ENCODE assay signal across 14 cellular contexts in genomic region chr11:126352163-126352562, GRCh38.
A peak's percentile ranks its signal among the peaks of the same experiment; 100 is the strongest.
DNase-seq lines count a peak whose midpoint lies in the region; ATAC-seq and TF ChIP-seq lines count a peak whose summit lies in the region.
"Had no signal": no experiment of that assay in that cellular context is flagged by ENCODE, and none has a peak within 500 bp of the region (broad histone marks: within the 10 kb centered on the region; RNA-seq: fewer than 3 reads in every experiment).

No MANE protein-coding gene starts in this region.

- peak overlapping the region; percentile 97 for H3K4me2 ChIP-seq in Loucy (ENCODE audit: low read depth, low read length, poor library complexity, severe bottlenecking)

- H2AFZ ChIP-seq in Loucy (ENCODE audit: low read length), result no peak overlapping the region

- peaks cover 89% of the 10 kb centered on the region for H3K79me2 ChIP-seq in Loucy (ENCODE audit: insufficient read depth, low read length)

- no peaks in the 10 kb centered on the region for H3F3A ChIP-seq in Loucy (ENCODE audit: low read depth)

- no peak for DNase-seq in activated T-cell treated with anti-CD3 and anti-CD28 coated beads, Interleukin-2, amount 50 U/mL, for 24 hours
- DNase-seq in activated T-cell treated with anti-CD3 and anti-CD28 coated beads for 4 hours (no peak), DMS114 treated with DMSO at 0.1 percent for 48 hours (lab: John Stamatoyannopoulos, UW; ENCODE audit: unreplicated experiment) (no peak), NCI-H446 treated with DMSO at 0.1 percent for 48 hours (lab: John Stamatoyannopoulos, UW) (no peak)
- no peak for DNase-seq in effector memory CD8-positive, alpha-beta T cell
- DNase-seq: activated CD4-positive, alpha-beta T cell treated with anti-CD3 and anti-CD28 coated beads, Interleukin-2, amount 50 U/mL, for 48 hours; mesendoderm; NCI-H2171; stimulated activated CD4-positive, alpha-beta T cell treated with anti-CD3 and anti-CD28 coated beads, Interleukin-12 subunit alpha, Interleukin-12 subunit beta, amount 100 ng/mL, for 4 hours; upper lobe of left lung had no signal

- H3K4me1 ChIP-seq in Loucy (ENCODE audit: insufficient read depth, low read length, poor library complexity, severe bottlenecking), result peaks cover 69% of the 10 kb centered on the region

- peaks cover 26% of the 10 kb centered on the region for H4K20me1 ChIP-seq in Loucy (ENCODE audit: insufficient read depth, low read length, poor library complexity, severe bottlenecking)

- peak overlapping the region; percentile 85 for H3K4me3 ChIP-seq in Loucy (ENCODE audit: low read length, poor library complexity, severe bottlenecking)
- H3K4me3 ChIP-seq: upper lobe of left lung had no signal

- peak overlapping the region; percentile 79 for H3K27ac Mint-ChIP-seq in activated T-cell treated with anti-CD3 and anti-CD28 coated beads, Interleukin-2, amount 50 U/mL, for 24 hours
- H3K27ac Mint-ChIP-seq in effector memory CD8-positive, alpha-beta T cell, result peak overlapping the region; percentile 7 to 74
- H3K27ac Mint-ChIP-seq in stimulated activated memory B cell treated with anti-CD40 and anti-IgM and Interleukin-4, amounts not matched to agents 10 μg/mL and 1 μg/mL and 100 μg/mL, for 72 hours, result peak overlapping the region; percentile 48

- peaks cover 54% of the 10 kb centered on the region for H3K4me1 Mint-ChIP-seq in activated T-cell treated with anti-CD3 and anti-CD28 coated beads, Interleukin-2, amount 50 U/mL, for 24 hours (ENCODE audit: low read depth)
- peaks cover 24 to 32% of the 10 kb centered on the region in 2 donors for H3K4me1 Mint-ChIP-seq in effector memory CD8-positive, alpha-beta T cell (ENCODE audit: low read depth in 2 of 2)
- peaks cover 20% of the 10 kb centered on the region for H3K4me1 Mint-ChIP-seq in stimulated activated memory B cell treated with anti-CD40 and anti-IgM and Interleukin-4, amounts not matched to agents 10 μg/mL and 1 μg/mL and 100 μg/mL, for 72 hours

- H3K27me3 Mint-ChIP-seq in activated T-cell treated with anti-CD3 and anti-CD28 coated beads, Interleukin-2, amount 50 U/mL, for 24 hours, result no peaks in the 10 kb centered on the region
- H3K27me3 Mint-ChIP-seq in effector memory CD8-positive, alpha-beta T cell, result no peaks in the 10 kb centered on the region
- no peaks in the 10 kb centered on the region for H3K27me3 Mint-ChIP-seq in stimulated activated memory B cell treated with anti-CD40 and anti-IgM and Interleukin-4, amounts not matched to agents 10 μg/mL and 1 μg/mL and 100 μg/mL, for 72 hours
- H3K27me3 Mint-ChIP-seq: activated naive CD4-positive, alpha-beta T cell treated with anti-CD3 and anti-CD28 coated beads, Interleukin-2, amount 50 U/mL, for 24 hours had no signal

- no peak for TF ChIP-seq CTCF in Loucy (conservative IDR thresholded peaks at IDR 0.05; ENCODE audit: low read length)

- H3K27me3 ChIP-seq in Loucy (ENCODE audit: insufficient read depth, low read length, poor library complexity, severe bottlenecking), result no peaks in the 10 kb centered on the region
- H3K27me3 ChIP-seq: upper lobe of left lung had no signal

- no peaks in the 10 kb centered on the region for H3K9me2 ChIP-seq in Loucy (replicated peaks; ENCODE audit: low read depth, low read length)

- H3K9ac ChIP-seq in Loucy (ENCODE audit: low read depth, low read length, poor library complexity, severe bottlenecking), result peak overlapping the region; percentile 99

- H3K9me3 ChIP-seq in Loucy (ENCODE audit: insufficient read depth, low read depth, low read length), result no peaks in the 10 kb centered on the region
- H3K9me3 ChIP-seq: upper lobe of left lung had no signal

- peaks cover 5% of the 10 kb centered on the region; the same call in 1 of the 2 replicates for H3K36me3 ChIP-seq in Loucy (ENCODE audit: insufficient read depth, low read length)

- H3K9me3 Mint-ChIP-seq in activated T-cell treated with anti-CD3 and anti-CD28 coated beads, Interleukin-2, amount 50 U/mL, for 24 hours, result no peaks in the 10 kb centered on the region
- H3K9me3 Mint-ChIP-seq in effector memory CD8-positive, alpha-beta T cell, result no peaks in the 10 kb centered on the region
- H3K9me3 Mint-ChIP-seq in stimulated activated memory B cell treated with anti-CD40 and anti-IgM and Interleukin-4, amounts not matched to agents 10 μg/mL and 1 μg/mL and 100 μg/mL, for 72 hours, result no peaks in the 10 kb centered on the region
- H3K9me3 Mint-ChIP-seq: activated naive CD4-positive, alpha-beta T cell treated with anti-CD3 and anti-CD28 coated beads, Interleukin-2, amount 50 U/mL, for 24 hours had no signal

- no peak for ATAC-seq in effector memory CD8-positive, alpha-beta T cell (replicated peaks)
- ATAC-seq in stimulated activated memory B cell treated with anti-CD40 and anti-IgM and Interleukin-4, amounts not matched to agents 10 μg/mL and 1 μg/mL and 100 μg/mL, for 72 hours, result no peak
- ATAC-seq in GM21619 (IDR thresholded peaks at IDR 0.05; ENCODE audit: unreplicated experiment), result no peak

- no peak overlapping the region for H3K4me3 Mint-ChIP-seq in activated T-cell treated with anti-CD3 and anti-CD28 coated beads, Interleukin-2, amount 50 U/mL, for 24 hours
- H3K4me3 Mint-ChIP-seq in effector memory CD8-positive, alpha-beta T cell, result no peak overlapping the region
- H3K4me3 Mint-ChIP-seq in stimulated activated memory B cell treated with anti-CD40 and anti-IgM and Interleukin-4, amounts not matched to agents 10 μg/mL and 1 μg/mL and 100 μg/mL, for 72 hours, result no peak overlapping the region

- H3K36me3 Mint-ChIP-seq in activated T-cell treated with anti-CD3 and anti-CD28 coated beads, Interleukin-2, amount 50 U/mL, for 24 hours (ENCODE audit: low read depth), result peaks cover 51% of the 10 kb centered on the region
- H3K36me3 Mint-ChIP-seq in effector memory CD8-positive, alpha-beta T cell (ENCODE audit: insufficient read depth), result peaks cover 7% of the 10 kb centered on the region
- H3K36me3 Mint-ChIP-seq in stimulated activated memory B cell treated with anti-CD40 and anti-IgM and Interleukin-4, amounts not matched to agents 10 μg/mL and 1 μg/mL and 100 μg/mL, for 72 hours, result peaks cover 26% of the 10 kb centered on the region
- H3K36me3 Mint-ChIP-seq: activated naive CD4-positive, alpha-beta T cell treated with anti-CD3 and anti-CD28 coated beads, Interleukin-2, amount 50 U/mL, for 24 hours had no signal
